In the genomic region with DNA sequence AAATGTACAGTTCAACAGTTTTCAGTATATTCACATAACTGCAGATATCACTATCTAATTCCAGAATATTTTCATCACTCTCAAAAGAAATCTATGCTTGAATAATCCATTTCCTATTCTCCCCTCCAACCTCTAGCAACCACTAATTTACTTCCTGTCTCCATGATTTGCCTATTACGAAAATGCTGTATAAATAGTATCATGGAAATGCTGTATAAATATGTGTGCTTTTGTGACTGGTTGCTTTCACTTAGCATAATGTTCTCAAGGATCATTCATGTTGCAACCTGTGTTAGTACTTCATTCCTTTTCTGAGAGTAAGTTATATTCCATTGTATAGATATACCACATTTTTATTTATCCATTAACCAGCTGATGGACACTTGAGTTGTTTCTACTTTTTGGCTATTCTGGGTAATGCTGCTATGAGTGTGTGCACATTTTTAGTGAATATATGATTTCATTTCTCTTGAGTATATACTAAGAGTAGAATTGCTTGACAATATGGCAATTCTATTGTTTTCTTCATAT, we compare ENCODE assay signal across 17 cellular contexts.
DNase-seq lines count a peak whose midpoint lies in the region; ATAC-seq, FAIRE-seq and TF ChIP-seq lines count a peak whose summit lies in the region.
"Had no signal": no experiment of that assay in that cellular context is flagged by ENCODE, and none has a peak within 500 bp of the region (broad histone marks: within the 10 kb centered on the region; RNA-seq: fewer than 3 reads in every experiment).

No MANE protein-coding gene starts in this region.

- H3K36me3 ChIP-seq in HCT116 (ENCODE audit: control insufficient read depth in 1 of 2, insufficient read depth in 2 of 2, low read length in 2 of 2) = peaks cover 0 to 6% of the 10 kb centered on the region in 2 experiments; a peak in 2 of 4 replicates
- no peaks in the 10 kb centered on the region for H3K36me3 ChIP-seq in PC-3 (ENCODE audit: low read depth, low read length)
- no peaks in the 10 kb centered on the region for H3K36me3 ChIP-seq in endothelial cell of umbilical vein (ENCODE audit: control insufficient read depth in 2 of 2, extremely low read depth in 1 of 2, insufficient read depth in 2 of 2, low read length in 2 of 2)
- H3K36me3 ChIP-seq in muscle layer of duodenum (ENCODE audit: control insufficient read depth in 1 of 2, insufficient read depth in 2 of 2, low read length in 2 of 2) = no peaks in the 10 kb centered on the region
- H3K36me3 ChIP-seq: gastrocnemius medialis, thyroid gland had no signal

- no peak for TF ChIP-seq CTCF in HCT116 (IDR thresholded peaks at IDR 0.05 in 2 of 3, conservative IDR thresholded peaks at IDR 0.05 in 1 of 3; ENCODE audit: borderline replicate concordance in 1 of 3, insufficient read depth in 1 of 3, low read depth in 2 of 3, low read length in 2 of 3)
- no peak for TF ChIP-seq CTCF in PC-3 (conservative IDR thresholded peaks at IDR 0.05; ENCODE audit: low read depth, low read length)
- TF ChIP-seq CTCF in endothelial cell of umbilical vein (IDR thresholded peaks at IDR 0.05; ENCODE audit: extremely low read depth in 1 of 2, insufficient read depth in 1 of 2, low read depth in 1 of 2, low read length in 2 of 2) = no peak

- H3K27ac ChIP-seq in HCT116 (ENCODE audit: low read depth, low read length) (peak overlapping the region; percentile 89; the same call in 1 of the 2 replicates), PC-3 (ENCODE audit: low read length) (peak overlapping the region; percentile 70), endothelial cell of umbilical vein (ENCODE audit: insufficient read depth, low read depth, low read length) (peak overlapping the region; percentile 90), muscle layer of duodenum (ENCODE audit: low read length) (peak overlapping the region; percentile 46)

- no peaks in the 10 kb centered on the region for H3K9me1 ChIP-seq in endothelial cell of umbilical vein (replicated peaks; ENCODE audit: control insufficient read depth, extremely low read depth, insufficient read depth, low read length)

- ATAC-seq in HCT116 (no peak), PC-3 (no peak), GM18511 (IDR thresholded peaks at IDR 0.05; ENCODE audit: unreplicated experiment) (no peak)
- ATAC-seq: activated naive CD8-positive, alpha-beta T cell treated with anti-CD3 and anti-CD28 coated beads, Interleukin-2, amount 50 U/mL, for 24 hours; gastrocnemius medialis; T-helper 17 cell had no signal

- POLR2A ChIA-PET in HCT116 (lab: Charles Lee) = no interaction called here
- POLR2A ChIA-PET in PC-3 (lab: Charles Lee; ENCODE audit: unreplicated experiment) = no interaction called here
- POLR2A ChIA-PET in endothelial cell of umbilical vein (lab: Charles Lee) = no interaction called here

- H3K27me3 ChIP-seq in HCT116 (ENCODE audit: insufficient read depth, low read length) (no peaks in the 10 kb centered on the region), PC-3 (ENCODE audit: low read length) (no peaks in the 10 kb centered on the region), endothelial cell of umbilical vein (ENCODE audit: control insufficient read depth in 2 of 2, insufficient read depth in 2 of 2, low read length in 2 of 2) (no peaks in the 10 kb centered on the region), muscle layer of duodenum (ENCODE audit: low read depth, low read length) (no peaks in the 10 kb centered on the region)
- H3K27me3 ChIP-seq: gastrocnemius medialis, thyroid gland had no signal

- dilution Hi-C loops in endothelial cell of umbilical vein (cut with MboI; ENCODE audit: extremely low pct_ligation_motif_present, low sequenced_read_pairs) = no loop called here

- TF ChIP-seq POLR2A in HCT116 (IDR thresholded peaks at IDR 0.05; ENCODE audit: borderline replicate concordance, extremely low read depth, insufficient read depth, insufficient read length) (no peak), endothelial cell of umbilical vein (IDR thresholded peaks at IDR 0.05; ENCODE audit: low read depth, low read length) (peak; percentile 44)

- H3K9ac ChIP-seq in HCT116 (ENCODE audit: low read length) (no peak overlapping the region), PC-3 (ENCODE audit: low read length) (no peak overlapping the region), endothelial cell of umbilical vein (replicated peaks; ENCODE audit: extremely low read depth, insufficient read depth, low read length) (peak overlapping the region; percentile 86)

- peaks cover 8% of the 10 kb centered on the region for H3F3A ChIP-seq in PC-3 (ENCODE audit: low read length, unreplicated experiment)

- no peak for DNase-seq in HCT116 (ENCODE audit: low read depth, low spot score)
- no peak for DNase-seq in PC-3
- DNase-seq in endothelial cell of umbilical vein (ENCODE audit: low read depth, low spot score) = peak; percentile 69
- no peak for DNase-seq in NCI-H345 (lab: John Stamatoyannopoulos, UW)
- DNase-seq in NCI-H146 (lab: John Stamatoyannopoulos, UW) = no peak
- DNase-seq: activated CD4-positive, CD25-positive, alpha-beta regulatory T cell; activated naive CD8-positive, alpha-beta T cell treated with anti-CD3 and anti-CD28 coated beads, Interleukin-2, amount 50 U/mL, for 24 hours; central memory CD4-positive, alpha-beta T cell; effector memory CD4-positive, alpha-beta T cell; gastrocnemius medialis; GOT3; NCI-H1105; small intestine; T-helper 17 cell; thyroid gland had no signal

- no peak overlapping the region for H3K4me3 ChIP-seq in HCT116 (replicated peaks in 1 of 2; ENCODE audit: low read depth in 1 of 2, low read length in 2 of 2)
- no peak overlapping the region for H3K4me3 ChIP-seq in PC-3 (ENCODE audit: low read length)
- H3K4me3 ChIP-seq in endothelial cell of umbilical vein (replicated peaks in 1 of 3; ENCODE audit: insufficient read depth in 1 of 3, low read depth in 1 of 3, low read length in 3 of 3) = no peak overlapping the region
- H3K4me3 ChIP-seq in muscle layer of duodenum (ENCODE audit: low read depth in 1 of 2, low read length in 2 of 2) = no peak overlapping the region
- H3K4me3 ChIP-seq: gastrocnemius medialis, thyroid gland had no signal

- H3K79me2 ChIP-seq in HCT116 (ENCODE audit: insufficient read depth, low read length) = peaks cover 33% of the 10 kb centered on the region
- no peaks in the 10 kb centered on the region for H3K79me2 ChIP-seq in PC-3 (ENCODE audit: low read length)
- H3K79me2 ChIP-seq in endothelial cell of umbilical vein (ENCODE audit: control insufficient read depth, insufficient read depth, low read length) = no peaks in the 10 kb centered on the region

- intact Hi-C loops in HCT116 (cut with micrococcal nuclease) = no loop called here
- intact Hi-C loops in PC-3 (cut with micrococcal nuclease) = loop anchor here (2.0 kb wide), 1 partner anchor 26 kb away; no protein-coding TSS in a partner anchor
- intact Hi-C loops in endothelial cell of umbilical vein (cut with micrococcal nuclease) = no loop called here

- H3K4me1 ChIP-seq in HCT116 (ENCODE audit: control insufficient read depth in 1 of 2, insufficient read depth in 2 of 2, low read length in 2 of 2) (peaks cover 30 to 47% of the 10 kb centered on the region in 2 experiments), PC-3 (ENCODE audit: insufficient read depth, low read length) (peaks cover 34% of the 10 kb centered on the region), endothelial cell of umbilical vein (ENCODE audit: control insufficient read depth, extremely low read depth, insufficient read depth, low read length) (peaks cover 49% of the 10 kb centered on the region), muscle layer of duodenum (ENCODE audit: control insufficient read depth in 1 of 2, insufficient read depth in 2 of 2, low read length in 2 of 2) (peaks cover 4 to 10% of the 10 kb centered on the region in 2 donors)
- H3K4me1 ChIP-seq: gastrocnemius medialis had no signal

- no peaks in the 10 kb centered on the region for H3K9me3 ChIP-seq in HCT116 (ENCODE audit: control insufficient read depth in 1 of 2, insufficient read depth in 1 of 2, low read depth in 1 of 2, low read length in 2 of 2)
- no peaks in the 10 kb centered on the region for H3K9me3 ChIP-seq in PC-3 (ENCODE audit: low read length)
- no peaks in the 10 kb centered on the region for H3K9me3 ChIP-seq in endothelial cell of umbilical vein (replicated peaks; ENCODE audit: control insufficient read depth, insufficient read depth, low read length)
- no peaks in the 10 kb centered on the region for H3K9me3 ChIP-seq in muscle layer of duodenum (ENCODE audit: control insufficient read depth in 1 of 2, low read length in 2 of 2)
- H3K9me3 ChIP-seq: gastrocnemius medialis, thyroid gland had no signal

- H2AFZ ChIP-seq in HCT116 (ENCODE audit: low read depth, low read length, poor library complexity, severe bottlenecking) = no peak overlapping the region
- H2AFZ ChIP-seq in PC-3 (ENCODE audit: low read length) = no peak overlapping the region
- no peak overlapping the region for H2AFZ ChIP-seq in endothelial cell of umbilical vein (ENCODE audit: low read depth, low read length)

- BruUV-seq in HCT116 (replicated peaks; lab: Mats Ljungman, UMichigan) = no TSS peak
- no TSS peak for BruUV-seq in PC-3 (replicated peaks; lab: Mats Ljungman, UMichigan)
- no TSS peak for BruUV-seq in endothelial cell of umbilical vein (replicated peaks; lab: Mats Ljungman, UMichigan)

- TF ChIP-seq RAD21 in HCT116 (IDR thresholded peaks at IDR 0.05; ENCODE audit: low read depth) = no peak

- H3K4me2 ChIP-seq in HCT116 (ENCODE audit: low read length) = 0 out of 2 replicates have a peak overlapping the region, but pooled peaks have one; percentile 92
- H3K4me2 ChIP-seq in PC-3 (ENCODE audit: low read length) = no peak overlapping the region
- H3K4me2 ChIP-seq in endothelial cell of umbilical vein (ENCODE audit: insufficient read depth, low read length) = peak overlapping the region; percentile 25

- H4K20me1 ChIP-seq in HCT116 (ENCODE audit: insufficient read depth) (no peaks in the 10 kb centered on the region), PC-3 (ENCODE audit: low read length) (no peaks in the 10 kb centered on the region), endothelial cell of umbilical vein (replicated peaks; ENCODE audit: control insufficient read depth, extremely low read depth, insufficient read depth, low read length) (no peaks in the 10 kb centered on the region)

- CTCF ChIA-PET in HCT116 (lab: Charles Lee) (no interaction called here), PC-3 (lab: Charles Lee) (no interaction called here), endothelial cell of umbilical vein (lab: Charles Lee) (interaction anchor here (0.7 to 1.9 kb wide), 4 partner anchors 12 to 267 kb away, joined by 3 to 4 read pairs (median 4); no protein-coding TSS in a partner anchor)

- H3K9me2 ChIP-seq in HCT116 (ENCODE audit: insufficient read depth) (no peaks in the 10 kb centered on the region), PC-3 (replicated peaks; ENCODE audit: low read length) (no peaks in the 10 kb centered on the region; the same call in 1 of the 2 replicates)

- no peak for FAIRE-seq in endothelial cell of umbilical vein (lab: Jason Lieb, UNC)
- FAIRE-seq: small intestine had no signal

- RAD21 ChIA-PET in HCT116 (lab: Charles Lee; ENCODE audit: low non-redundant PET in 1 of 2, low total read pairs in 2 of 2, uncharacterized antibody in 2 of 2, unreplicated experiment in 2 of 2) = no interaction called here

TF ChIP-seq in HCT116, 20 proteins besides CTCF, POLR2A, EP300 and RAD21 (continues in another document):
- TF ChIP-seq EGR1 (IDR thresholded peaks at IDR 0.05; ENCODE audit: low read depth) = no peak

TF ChIP-seq in endothelial cell of umbilical vein, 7 proteins besides CTCF, POLR2A, EP300 and RAD21 (continues in another document):
- TF ChIP-seq GATA2 (IDR thresholded peaks at IDR 0.05; ENCODE audit: insufficient read depth, insufficient read length, low read depth, low read length) = no peak
